21 cellular contexts compared by ENCODE assay signal in genomic region chr17:30594223-30594952, GRCh38.
"Had no signal": no experiment of that assay in that cellular context is flagged by ENCODE, and none has a peak within 500 bp of the region (broad histone marks: within the 10 kb centered on the region; RNA-seq: fewer than 3 reads in every experiment).

No MANE protein-coding gene starts in this region.

- H3K79me2 ChIP-seq: hepatocyte had no signal

- H3K27ac Mint-ChIP-seq: naive thymus-derived CD8-positive, alpha-beta T cell; neural progenitor cell; stimulated activated effector memory CD8-positive, alpha-beta T cell treated with anti-CD3 and anti-CD28 coated beads, Interleukin-12 subunit alpha, Interleukin-12 subunit beta, amount 100 ng/mL, for 72 hours; stimulated activated naive CD8-positive, alpha-beta T cell treated with anti-CD3 and anti-CD28 coated beads, Interleukin-15, Interleukin-2, amounts not matched to agents 100 ng/mL and 50 ng/mL, for 24 hours had no signal

- H3K4me3 ChIP-seq: colonic mucosa, hepatocyte, mucosa of descending colon, neural progenitor cell, ovary, right atrium auricular region, smooth muscle cell, tibial nerve, upper lobe of right lung, vagina had no signal

- H3K4me2 ChIP-seq: hepatocyte, neural progenitor cell, smooth muscle cell had no signal

- H3K36me3 ChIP-seq: colonic mucosa, neural progenitor cell, ovary, right atrium auricular region, tibial nerve, upper lobe of right lung, vagina had no signal

- H3K27ac ChIP-seq: colonic mucosa, hepatocyte, neural progenitor cell, ovary, right atrium auricular region, tibial nerve, upper lobe of right lung, vagina had no signal

- H3K4me3 Mint-ChIP-seq: naive thymus-derived CD8-positive, alpha-beta T cell; neural progenitor cell; stimulated activated effector memory CD8-positive, alpha-beta T cell treated with anti-CD3 and anti-CD28 coated beads, Interleukin-12 subunit alpha, Interleukin-12 subunit beta, amount 100 ng/mL, for 72 hours; stimulated activated naive CD8-positive, alpha-beta T cell treated with anti-CD3 and anti-CD28 coated beads, Interleukin-15, Interleukin-2, amounts not matched to agents 100 ng/mL and 50 ng/mL, for 24 hours had no signal

- H3K27me3 ChIP-seq: colonic mucosa, hepatocyte, neural progenitor cell, ovary, right atrium auricular region, tibial nerve, upper lobe of right lung, vagina had no signal

- H3K9me3 ChIP-seq: colonic mucosa, mucosa of descending colon, ovary, right atrium auricular region, tibial nerve, upper lobe of right lung, vagina had no signal

- H3K27me3 Mint-ChIP-seq: stimulated activated naive CD8-positive, alpha-beta T cell treated with anti-CD3 and anti-CD28 coated beads, Interleukin-15, Interleukin-2, amounts not matched to agents 100 ng/mL and 50 ng/mL, for 24 hours had no signal

- H3K9me3 Mint-ChIP-seq: stimulated activated effector memory CD8-positive, alpha-beta T cell treated with anti-CD3 and anti-CD28 coated beads, Interleukin-12 subunit alpha, Interleukin-12 subunit beta, amount 100 ng/mL, for 72 hours; stimulated activated naive CD8-positive, alpha-beta T cell treated with anti-CD3 and anti-CD28 coated beads, Interleukin-15, Interleukin-2, amounts not matched to agents 100 ng/mL and 50 ng/mL, for 24 hours had no signal

- H3K36me3 Mint-ChIP-seq: neural progenitor cell; stimulated activated effector memory CD8-positive, alpha-beta T cell treated with anti-CD3 and anti-CD28 coated beads, Interleukin-12 subunit alpha, Interleukin-12 subunit beta, amount 100 ng/mL, for 72 hours had no signal

- H2AFZ ChIP-seq: hepatocyte, neural progenitor cell had no signal

- H3K4me1 ChIP-seq: colonic mucosa, neural progenitor cell, tibial nerve, upper lobe of right lung had no signal

- DNase-seq: colonic mucosa; dermis blood vessel endothelial cell; erythroblast; foreskin melanocyte; left colon; mammary epithelial cell; mucosa of descending colon; naive thymus-derived CD8-positive, alpha-beta T cell; nucleus accumbens; ovary; stimulated activated CD4-positive, alpha-beta T cell treated with anti-CD3 and anti-CD28 coated beads, Interleukin-2, amount 100 ng/mL, for 48 hours; stimulated activated CD8-positive, alpha-beta memory T cell treated with anti-CD3 and anti-CD28 coated beads, Interleukin-4, amount 100 ng/mL, for 48 hours; upper lobe of right lung had no signal

- ATAC-seq: left colon; mucosa of descending colon; naive thymus-derived CD8-positive, alpha-beta T cell; stimulated activated effector memory CD8-positive, alpha-beta T cell treated with anti-CD3 and anti-CD28 coated beads, Interleukin-12 subunit alpha, Interleukin-12 subunit beta, amount 100 ng/mL, for 72 hours; upper lobe of right lung had no signal

- H3K9ac ChIP-seq: neural progenitor cell had no signal
